Comparison of ENCODE assay signal across 10 cellular contexts in genomic region chr7:26188291-26188999, GRCh38. TPM values are rescaled to one million over a fixed set of nuclear protein-coding genes. Genes with fewer than 3 reads are reported as not detected.
DNase-seq lines count a peak whose midpoint lies in the region; ATAC-seq and TF ChIP-seq lines count a peak whose summit lies in the region.
"Had no signal": no experiment of that assay in that cellular context is flagged by ENCODE, and none has a peak within 500 bp of the region (broad histone marks: within the 10 kb centered on the region; RNA-seq: fewer than 3 reads in every experiment).

No MANE protein-coding gene starts in this region.

- H3K27me3 Mint-ChIP-seq in activated T-helper 17 cell treated with anti-CD3 and anti-CD28 coated beads, Interleukin-2, amount 50 U/mL, for 72 hours, result no peaks in the 10 kb centered on the region
- H3K27me3 Mint-ChIP-seq in neural progenitor cell (ENCODE audit: insufficient read depth, low read depth), result peaks cover 6% of the 10 kb centered on the region

- H3K27ac Mint-ChIP-seq in activated T-helper 17 cell treated with anti-CD3 and anti-CD28 coated beads, Interleukin-2, amount 50 U/mL, for 72 hours, result peak overlapping the region; percentile 75
- no peak overlapping the region for H3K27ac Mint-ChIP-seq in neural progenitor cell

- H3K27ac ChIP-seq in KMS-11 (peak overlapping the region; percentile 36), neural progenitor cell (peak overlapping the region; percentile 80)
- H3K27ac ChIP-seq: transverse colon had no signal

- H3K79me2 ChIP-seq in KMS-11 (ENCODE audit: insufficient read depth, low read depth), result peaks cover 43% of the 10 kb centered on the region
- peaks cover 57% of the 10 kb centered on the region for H3K79me2 ChIP-seq in neural progenitor cell (ENCODE audit: low read depth)

- H3K27me3 ChIP-seq in KMS-11 (ENCODE audit: insufficient read depth, low read depth) (no peaks in the 10 kb centered on the region), neural progenitor cell (no peaks in the 10 kb centered on the region)
- H3K27me3 ChIP-seq: transverse colon had no signal

- H3K36me3 ChIP-seq in KMS-11 (ENCODE audit: insufficient read depth), result peaks cover 31% of the 10 kb centered on the region
- peaks cover 46% of the 10 kb centered on the region for H3K36me3 ChIP-seq in neural progenitor cell

- ATAC-seq in activated CD4-positive, CD25-positive, alpha-beta regulatory T cell treated with anti-CD3 and anti-CD28 coated beads, Interleukin-2, amount 50 U/mL, for 24 hours, result peak; percentile 4 to 5
- peak; percentile 18 for ATAC-seq in activated T-helper 17 cell treated with anti-CD3 and anti-CD28 coated beads, Interleukin-2, amount 50 U/mL, for 72 hours (replicated peaks)
- ATAC-seq in HG03280 (IDR thresholded peaks at IDR 0.05; ENCODE audit: unreplicated experiment), result no peak

- DNase-seq in activated CD4-positive, CD25-positive, alpha-beta regulatory T cell treated with anti-CD3 and anti-CD28 coated beads, Interleukin-2, amount 50 U/mL, for 72 hours, result no peak
- DNase-seq in neural progenitor cell (ENCODE audit: low spot score) (no peak), COR-L47 (lab: John Stamatoyannopoulos, UW) (no peak), NCI-H1930 (lab: John Stamatoyannopoulos, UW) (no peak)
- DNase-seq: mammary epithelial cell, transverse colon had no signal

- peaks cover 100% of the 10 kb centered on the region for H3F3A ChIP-seq in neural progenitor cell (ENCODE audit: low read depth)

- no peaks in the 10 kb centered on the region for H3K9me3 Mint-ChIP-seq in activated T-helper 17 cell treated with anti-CD3 and anti-CD28 coated beads, Interleukin-2, amount 50 U/mL, for 72 hours
- no peaks in the 10 kb centered on the region for H3K9me3 Mint-ChIP-seq in neural progenitor cell

- H3K9ac ChIP-seq in KMS-11, result no peak overlapping the region; the same call in 1 of the 2 replicates
- H3K9ac ChIP-seq in neural progenitor cell, result no peak overlapping the region

- no peak overlapping the region for H3K4me3 ChIP-seq in KMS-11 (IDR thresholded peaks at IDR 0.05; ENCODE audit: insufficient read depth, low read depth, low read length)
- no peak overlapping the region for H3K4me3 ChIP-seq in neural progenitor cell
- H3K4me3 ChIP-seq: transverse colon had no signal

- H3K4me3 Mint-ChIP-seq in activated T-helper 17 cell treated with anti-CD3 and anti-CD28 coated beads, Interleukin-2, amount 50 U/mL, for 72 hours, result peak overlapping the region; percentile 35
- H3K4me3 Mint-ChIP-seq in neural progenitor cell, result peak overlapping the region; percentile 33

- TF ChIP-seq CTCF in KMS-11 (conservative IDR thresholded peaks at IDR 0.05; ENCODE audit: low read depth, low read length) (peak; percentile 4; the same call in 1 of the 2 replicates), neural progenitor cell (IDR thresholded peaks at IDR 0.05) (no peak)

- H3K4me1 Mint-ChIP-seq in activated T-helper 17 cell treated with anti-CD3 and anti-CD28 coated beads, Interleukin-2, amount 50 U/mL, for 72 hours, result peaks cover 63% of the 10 kb centered on the region
- peaks cover 34% of the 10 kb centered on the region for H3K4me1 Mint-ChIP-seq in neural progenitor cell

- H3K9me3 ChIP-seq in neural progenitor cell (ENCODE audit: low read depth), result no peaks in the 10 kb centered on the region
- H3K9me3 ChIP-seq: transverse colon had no signal

- H4K20me1 ChIP-seq in KMS-11 (ENCODE audit: insufficient read depth) (peaks cover 69% of the 10 kb centered on the region), neural progenitor cell (ENCODE audit: low read depth) (peaks cover 75% of the 10 kb centered on the region)

- peaks cover 99% of the 10 kb centered on the region for H3K36me3 Mint-ChIP-seq in activated T-helper 17 cell treated with anti-CD3 and anti-CD28 coated beads, Interleukin-2, amount 50 U/mL, for 72 hours (ENCODE audit: low read depth)
- peaks cover 63% of the 10 kb centered on the region for H3K36me3 Mint-ChIP-seq in neural progenitor cell

- H2AFZ ChIP-seq in KMS-11 (ENCODE audit: low read depth) (no peak overlapping the region), neural progenitor cell (replicated peaks) (no peak overlapping the region)

- H3K4me2 ChIP-seq in KMS-11 (peak overlapping the region; percentile 5; the same call in 1 of the 2 replicates), neural progenitor cell (no peak overlapping the region)

- H3K4me1 ChIP-seq in KMS-11 (ENCODE audit: low read depth, poor library complexity, severe bottlenecking) (peaks cover 83% of the 10 kb centered on the region), neural progenitor cell (peaks cover 7% of the 10 kb centered on the region)

RNA-seq across cellular contexts. Expression of gene HNRNPA2B1, which starts 12.1 kb away (rescaled TPM):
- total RNA-seq in activated T-helper 17 cell treated with anti-CD3 and anti-CD28 coated beads, Interleukin-2, amount 50 U/mL, for 72 hours, result 100 to 1,000 TPM; 491 to 882 TPM
- 552 and 601 TPM in 2 replicates for total RNA-seq in neural progenitor cell (ENCODE audit: low replicate concordance)

RNA-seq across cellular contexts. Expression of gene CBX3, which starts 13.1 kb away (rescaled TPM):
- total RNA-seq in activated T-helper 17 cell treated with anti-CD3 and anti-CD28 coated beads, Interleukin-2, amount 50 U/mL, for 72 hours, result 100 to 1,000 TPM; 179 to 242 TPM
- total RNA-seq in neural progenitor cell (ENCODE audit: low replicate concordance), result 249 and 360 TPM in 2 replicates

RNA-seq across cellular contexts. Expression of gene NFE2L3, which starts 36.4 kb away (rescaled TPM):
- total RNA-seq in activated T-helper 17 cell treated with anti-CD3 and anti-CD28 coated beads, Interleukin-2, amount 50 U/mL, for 72 hours, result 10 to 100 TPM; 24.1 to 27.6 TPM
- 6.2 and 6.9 TPM in 2 replicates for total RNA-seq in neural progenitor cell (ENCODE audit: low replicate concordance)
